ENCODE assay signal across 13 cellular contexts in the genomic region with DNA sequence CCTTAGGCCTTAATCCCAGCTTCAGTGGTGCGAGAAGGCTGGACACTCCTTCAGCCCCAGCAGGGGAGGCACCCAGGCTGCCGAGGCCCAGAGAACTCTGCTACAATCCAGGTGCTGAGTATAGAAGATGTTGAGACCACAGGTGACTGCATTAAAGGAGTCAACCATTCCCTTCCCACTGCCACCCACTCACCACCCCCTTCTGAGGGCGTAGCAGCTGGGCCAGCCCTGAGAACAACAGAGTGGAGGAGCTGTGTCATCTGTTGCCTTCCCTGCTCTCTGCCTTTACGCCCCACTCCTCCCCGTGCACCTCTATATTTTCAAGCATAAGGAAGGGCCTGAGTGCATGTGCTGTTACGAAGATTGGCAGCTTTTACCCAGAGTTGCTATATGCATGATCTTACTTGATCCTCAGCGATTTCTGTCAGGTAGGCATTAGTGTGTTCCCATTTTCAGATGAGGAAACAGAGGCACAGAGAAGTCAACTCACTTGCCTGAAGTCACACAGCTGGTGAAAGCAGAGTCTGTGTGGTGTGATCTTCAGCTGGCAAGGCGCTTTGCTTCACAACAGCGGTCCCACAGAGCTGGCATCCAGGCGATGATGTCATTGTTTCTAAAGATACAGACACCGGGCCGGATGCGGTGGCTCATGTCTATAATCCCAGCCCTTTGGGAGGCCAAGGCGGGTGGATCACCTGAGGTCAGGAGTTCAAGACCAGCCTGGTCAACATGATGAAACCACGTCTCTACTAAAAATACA. TPM values are rescaled to one million over a fixed set of nuclear protein-coding genes. Genes with fewer than 3 reads are reported as not detected.
DNase-seq lines count a peak whose midpoint lies in the region; ATAC-seq and TF ChIP-seq lines count a peak whose summit lies in the region.
"Had no signal": no experiment of that assay in that cellular context is flagged by ENCODE, and none has a peak within 500 bp of the region (broad histone marks: within the 10 kb centered on the region; RNA-seq: fewer than 3 reads in every experiment).

No MANE protein-coding gene starts in this region.

- H3K27ac ChIP-seq in WERI-Rb-1 = no peak overlapping the region

- DNase-seq in stimulated activated CD4-positive, alpha-beta T cell treated with anti-CD3 and anti-CD28 coated beads, Interleukin-1b, Interleukin-23, amount 100 ng/mL, for 48 hours = peak; percentile 42
- no peak for DNase-seq in stimulated activated CD4-positive, alpha-beta T cell treated with anti-CD3 and anti-CD28 coated beads, Interleukin-2, amount 100 ng/mL, for 24 hours
- DNase-seq in WERI-Rb-1 (peak; percentile 21), hypothalamus (lab: John Stamatoyannopoulos, UW) (no peak), NCI-H1694 treated with DMSO at 0.1 percent for 48 hours (lab: John Stamatoyannopoulos, UW) (no peak)
- DNase-seq in stimulated activated CD8-positive, alpha-beta memory T cell treated with anti-CD3 and anti-CD28 coated beads, Interleukin-7, amount 100 ng/mL, for 4 hours (ENCODE audit: low read depth in 2 of 2) = peak; percentile 50 to 61
- DNase-seq: activated CD4-positive, CD25-positive, alpha-beta regulatory T cell treated with anti-CD3 and anti-CD28 coated beads, Interleukin-2, amount 50 U/mL, for 72 hours; NCI-H1105 treated with DMSO at 0.1 percent for 48 hours; NK-92 treated with Interleukin-12 subunit alpha and Interleukin-12 subunit beta, amount 100 ng/mL, for 24 hours had no signal

- no peaks in the 10 kb centered on the region for H3K27me3 Mint-ChIP-seq in activated naive CD4-positive, alpha-beta T cell treated with anti-CD3 and anti-CD28 coated beads, Interleukin-2, amount 50 U/mL, for 24 hours
- no peaks in the 10 kb centered on the region for H3K27me3 Mint-ChIP-seq in activated T-helper 17 cell treated with anti-CD3 and anti-CD28 coated beads, Interleukin-2, amount 50 U/mL, for 72 hours

- peak overlapping the region; percentile 2 for H3K27ac Mint-ChIP-seq in activated naive CD4-positive, alpha-beta T cell treated with anti-CD3 and anti-CD28 coated beads, Interleukin-2, amount 50 U/mL, for 24 hours
- no peak overlapping the region for H3K27ac Mint-ChIP-seq in activated T-helper 17 cell treated with anti-CD3 and anti-CD28 coated beads, Interleukin-2, amount 50 U/mL, for 72 hours
- H3K27ac Mint-ChIP-seq: mesothelial cell of epicardium had no signal

- no peaks in the 10 kb centered on the region for H3K9me3 ChIP-seq in WERI-Rb-1 (ENCODE audit: severe bottlenecking)

- no peaks in the 10 kb centered on the region for H3K36me3 Mint-ChIP-seq in activated naive CD4-positive, alpha-beta T cell treated with anti-CD3 and anti-CD28 coated beads, Interleukin-2, amount 50 U/mL, for 24 hours
- H3K36me3 Mint-ChIP-seq in activated T-helper 17 cell treated with anti-CD3 and anti-CD28 coated beads, Interleukin-2, amount 50 U/mL, for 72 hours (ENCODE audit: low read depth) = peaks cover 14% of the 10 kb centered on the region

- no peak for ATAC-seq in activated T-helper 17 cell treated with anti-CD3 and anti-CD28 coated beads, Interleukin-2, amount 50 U/mL, for 72 hours (replicated peaks)
- ATAC-seq: sciatic nerve had no signal

- peaks cover 56% of the 10 kb centered on the region for H3K4me1 Mint-ChIP-seq in activated naive CD4-positive, alpha-beta T cell treated with anti-CD3 and anti-CD28 coated beads, Interleukin-2, amount 50 U/mL, for 24 hours
- peaks cover 32% of the 10 kb centered on the region for H3K4me1 Mint-ChIP-seq in activated T-helper 17 cell treated with anti-CD3 and anti-CD28 coated beads, Interleukin-2, amount 50 U/mL, for 72 hours

- H3K4me3 Mint-ChIP-seq in activated naive CD4-positive, alpha-beta T cell treated with anti-CD3 and anti-CD28 coated beads, Interleukin-2, amount 50 U/mL, for 24 hours = no peak overlapping the region
- no peak overlapping the region for H3K4me3 Mint-ChIP-seq in activated T-helper 17 cell treated with anti-CD3 and anti-CD28 coated beads, Interleukin-2, amount 50 U/mL, for 72 hours
- H3K4me3 Mint-ChIP-seq: mesothelial cell of epicardium had no signal

- no peak for TF ChIP-seq CTCF in WERI-Rb-1 (IDR thresholded peaks at IDR 0.05; ENCODE audit: low read depth, low read length)

- H3K9me3 Mint-ChIP-seq in activated naive CD4-positive, alpha-beta T cell treated with anti-CD3 and anti-CD28 coated beads, Interleukin-2, amount 50 U/mL, for 24 hours = no peaks in the 10 kb centered on the region
- H3K9me3 Mint-ChIP-seq in activated T-helper 17 cell treated with anti-CD3 and anti-CD28 coated beads, Interleukin-2, amount 50 U/mL, for 72 hours = no peaks in the 10 kb centered on the region
- H3K9me3 Mint-ChIP-seq: mesothelial cell of epicardium had no signal

- H3K27me3 ChIP-seq in WERI-Rb-1 (ENCODE audit: insufficient read depth, low read depth, severe bottlenecking) = no peaks in the 10 kb centered on the region

- no peak overlapping the region for H3K4me3 ChIP-seq in WERI-Rb-1 (ENCODE audit: low read depth, low read length)

- no peaks in the 10 kb centered on the region for H3K36me3 ChIP-seq in WERI-Rb-1

RNA-seq across cellular contexts. Expression of a gene that starts 46.7 kb away (rescaled TPM):
- 10 to 100 TPM; 14.1 to 24.1 TPM for total RNA-seq in activated T-helper 17 cell treated with anti-CD3 and anti-CD28 coated beads, Interleukin-2, amount 50 U/mL, for 72 hours

Comparison
In these comparisons a context has a peak if more than half of its experiments do, and no peak if none do; other contexts are left out.
1. DNase-seq: peak in stimulated activated CD4-positive, alpha-beta T cell treated with anti-CD3 and anti-CD28 coated beads, Interleukin-1b, Interleukin-23, amount 100 ng/mL, for 48 hours (single experiment), WERI-Rb-1 (single experiment) and stimulated activated CD8-positive, alpha-beta memory T cell treated with anti-CD3 and anti-CD28 coated beads, Interleukin-7, amount 100 ng/mL, for 4 hours (2 of 2); none in stimulated activated CD4-positive, alpha-beta T cell treated with anti-CD3 and anti-CD28 coated beads, Interleukin-2, amount 100 ng/mL, for 24 hours (0 of 2), hypothalamus (0 of 51) and NCI-H1694 treated with DMSO at 0.1 percent for 48 hours (single experiment).